Comparison of ENCODE assay signal across 1 cellular context in the genomic region with DNA sequence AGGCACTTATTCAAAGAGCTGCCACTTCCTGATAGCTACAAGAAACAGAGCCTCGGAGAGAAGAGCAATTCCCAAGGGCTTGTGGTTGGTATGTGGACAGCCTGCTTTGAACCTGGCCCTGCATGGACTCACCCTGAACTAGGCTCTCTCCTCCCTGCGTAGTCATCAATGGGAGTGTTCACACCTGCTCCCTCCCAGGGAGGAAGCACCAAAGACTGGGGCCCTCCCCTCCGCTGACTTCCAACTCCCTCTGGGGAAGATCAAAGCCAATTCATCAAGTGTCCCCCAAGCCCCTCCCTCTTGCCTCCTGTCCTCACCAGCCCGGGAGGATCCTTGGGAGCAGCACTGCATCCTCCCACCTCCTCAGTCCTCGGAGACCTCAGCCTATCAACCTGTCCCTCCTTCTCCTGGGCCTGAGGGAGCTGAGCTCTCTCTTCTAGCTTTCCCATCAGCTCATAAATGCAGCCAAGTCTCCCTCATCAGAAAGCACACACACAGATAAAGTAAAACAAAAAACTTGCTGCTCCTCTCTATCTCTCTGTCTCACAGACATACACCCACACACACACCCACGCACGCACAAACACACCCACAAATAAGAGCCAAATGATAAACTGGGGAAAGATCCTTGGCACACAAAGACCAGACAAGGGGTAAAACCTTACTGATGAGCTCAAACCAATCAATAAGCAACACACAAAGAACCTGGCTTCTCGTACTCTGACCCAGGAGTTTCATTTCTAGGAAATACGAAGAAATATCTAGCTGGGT.
TF ChIP-seq lines count a peak whose summit lies in the region.

No MANE protein-coding gene starts in this region.

TF ChIP-seq in WTC11, 78 proteins besides CTCF, POLR2A, EP300 and RAD21 (continued from another document):
- TF ChIP-seq, protein P1, sequence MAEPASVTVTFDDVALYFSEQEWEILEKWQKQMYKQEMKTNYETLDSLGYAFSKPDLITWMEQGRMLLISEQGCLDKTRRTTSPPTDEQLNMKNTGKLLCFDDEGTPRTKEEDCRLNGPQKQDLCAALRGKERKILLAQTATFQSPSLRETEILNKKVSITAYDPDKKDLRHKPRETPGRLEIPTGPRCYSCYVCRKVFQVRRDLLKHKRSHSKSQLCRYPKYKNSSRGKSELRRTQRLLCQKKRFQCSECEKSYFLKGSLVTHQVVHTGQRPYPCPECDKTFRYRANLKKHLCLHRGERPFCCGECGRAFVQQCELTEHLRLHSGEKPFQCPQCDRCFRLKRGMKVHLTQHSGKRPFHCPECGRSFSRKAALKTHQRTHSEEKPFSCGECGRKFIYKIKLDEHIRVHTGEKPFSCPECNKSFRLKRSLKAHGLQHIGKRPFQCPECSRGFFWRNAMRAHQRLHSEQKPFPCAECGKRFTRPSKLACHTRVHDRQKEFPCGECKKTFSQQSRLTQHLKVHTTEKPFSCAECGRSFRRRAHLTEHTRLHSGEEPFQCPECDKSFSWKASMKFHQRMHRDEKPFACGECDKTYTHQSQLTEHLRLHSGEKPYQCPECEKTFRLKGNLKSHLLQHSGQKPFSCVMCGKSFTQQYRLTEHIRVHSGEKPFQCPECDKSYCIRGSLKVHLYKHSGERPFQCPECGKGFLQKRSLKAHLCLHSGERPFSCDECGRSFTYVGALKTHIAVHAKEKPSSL (CRISPR knock-in tag; conservative IDR thresholded peaks at IDR 0.05) = no peak
- TF ChIP-seq, protein P2, sequence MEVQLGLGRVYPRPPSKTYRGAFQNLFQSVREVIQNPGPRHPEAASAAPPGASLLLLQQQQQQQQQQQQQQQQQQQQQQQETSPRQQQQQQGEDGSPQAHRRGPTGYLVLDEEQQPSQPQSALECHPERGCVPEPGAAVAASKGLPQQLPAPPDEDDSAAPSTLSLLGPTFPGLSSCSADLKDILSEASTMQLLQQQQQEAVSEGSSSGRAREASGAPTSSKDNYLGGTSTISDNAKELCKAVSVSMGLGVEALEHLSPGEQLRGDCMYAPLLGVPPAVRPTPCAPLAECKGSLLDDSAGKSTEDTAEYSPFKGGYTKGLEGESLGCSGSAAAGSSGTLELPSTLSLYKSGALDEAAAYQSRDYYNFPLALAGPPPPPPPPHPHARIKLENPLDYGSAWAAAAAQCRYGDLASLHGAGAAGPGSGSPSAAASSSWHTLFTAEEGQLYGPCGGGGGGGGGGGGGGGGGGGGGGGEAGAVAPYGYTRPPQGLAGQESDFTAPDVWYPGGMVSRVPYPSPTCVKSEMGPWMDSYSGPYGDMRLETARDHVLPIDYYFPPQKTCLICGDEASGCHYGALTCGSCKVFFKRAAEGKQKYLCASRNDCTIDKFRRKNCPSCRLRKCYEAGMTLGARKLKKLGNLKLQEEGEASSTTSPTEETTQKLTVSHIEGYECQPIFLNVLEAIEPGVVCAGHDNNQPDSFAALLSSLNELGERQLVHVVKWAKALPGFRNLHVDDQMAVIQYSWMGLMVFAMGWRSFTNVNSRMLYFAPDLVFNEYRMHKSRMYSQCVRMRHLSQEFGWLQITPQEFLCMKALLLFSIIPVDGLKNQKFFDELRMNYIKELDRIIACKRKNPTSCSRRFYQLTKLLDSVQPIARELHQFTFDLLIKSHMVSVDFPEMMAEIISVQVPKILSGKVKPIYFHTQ (CRISPR knock-in tag; IDR thresholded peaks at IDR 0.05) = no peak
